ENCODE assay signal across 22 cellular contexts in genomic region chr2:186493564-186494085, GRCh38. TPM values are rescaled to one million over a fixed set of nuclear protein-coding genes. Genes with fewer than 3 reads are reported as not detected.
DNase-seq lines count a peak whose midpoint lies in the region; ATAC-seq, FAIRE-seq and TF ChIP-seq lines count a peak whose summit lies in the region.
"Had no signal": no experiment of that assay in that cellular context is flagged by ENCODE, and none has a peak within 500 bp of the region (broad histone marks: within the 10 kb centered on the region; RNA-seq: fewer than 3 reads in every experiment).

No MANE protein-coding gene starts in this region.

- FAIRE-seq in GM12892 (lab: Jason Lieb, UNC): peak; percentile 42
- FAIRE-seq in K562 (lab: Jason Lieb, UNC): no peak
- FAIRE-seq: bronchial epithelial cell, GM19239, TTC549 had no signal

- BruUV-seq in K562 (replicated peaks; lab: Mats Ljungman, UMichigan): no TSS peak

- H3K27me3 ChIP-seq in CD8-positive, alpha-beta T cell (ENCODE audit: insufficient read depth, low read length): no peaks in the 10 kb centered on the region
- no peaks in the 10 kb centered on the region for H3K27me3 ChIP-seq in K562 (ENCODE audit: control insufficient read depth in 2 of 2, insufficient read depth in 2 of 2, low read length in 2 of 2)
- no peaks in the 10 kb centered on the region for H3K27me3 ChIP-seq in osteoblast (ENCODE audit: insufficient read depth, low read length)
- H3K27me3 ChIP-seq: heart left ventricle, tibial artery had no signal

- H3K4me1 Mint-ChIP-seq in CD8-positive, alpha-beta T cell (ENCODE audit: low read depth): peaks cover 81% of the 10 kb centered on the region

- intact Hi-C loops in CD8-positive, alpha-beta T cell (cut with DNase I, micrococcal nuclease): no loop called here
- intact Hi-C loops in K562 (cut with micrococcal nuclease): no loop called here

- H3K4me2 ChIP-seq in K562 (ENCODE audit: insufficient read depth, low read length) (no peak overlapping the region), osteoblast (ENCODE audit: insufficient read depth, low read length) (no peak overlapping the region)

- CTCF ChIA-PET in CD8-positive, alpha-beta T cell (lab: Charles Lee): interaction anchor here (1.2 to 1.4 kb wide), 2 partner anchors 8 to 10 kb away, joined by 3 to 4 read pairs; no protein-coding TSS in a partner anchor
- CTCF ChIA-PET in K562 (lab: Yijun Ruan, JAX; ENCODE audit: low intra/inter-chr PET ratio): no interaction called here

- POLR2A ChIA-PET in CD8-positive, alpha-beta T cell (lab: Charles Lee): no interaction called here
- POLR2A ChIA-PET in K562 (lab: Yijun Ruan, JAX): no interaction called here

- peak overlapping the region; percentile 67 for H3K27ac Mint-ChIP-seq in CD8-positive, alpha-beta T cell

- peaks cover 3% of the 10 kb centered on the region for H3K9me1 ChIP-seq in K562 (ENCODE audit: control insufficient read depth, insufficient read depth, low read length)

- TF ChIP-seq EP300 in K562 (IDR thresholded peaks at IDR 0.05; ENCODE audit: low read length): no peak

- 77% methylated on average over 2 of the region's 2 CpGs for WGBS in K562 (ENCODE audit: insufficient coverage, low coverage, missing lambda C conversion rate)

- H3K79me2 ChIP-seq in K562 (ENCODE audit: control insufficient read depth, insufficient read depth, low read length) (peaks cover 98% of the 10 kb centered on the region), osteoblast (ENCODE audit: insufficient read depth, low read length) (peaks cover 91% of the 10 kb centered on the region)

- H3K27ac ChIP-seq in CD8-positive, alpha-beta T cell (ENCODE audit: low read depth, low read length): no peak overlapping the region
- H3K27ac ChIP-seq in K562 (ENCODE audit: extremely low read depth, low read depth, low read length): peak overlapping the region; percentile 31; the same call in 2 of the 3 replicates
- H3K27ac ChIP-seq in osteoblast (ENCODE audit: low read depth, low read length): peak overlapping the region; percentile 3
- H3K27ac ChIP-seq: heart left ventricle, tibial artery had no signal

- no peak overlapping the region for H3K4me3 Mint-ChIP-seq in CD8-positive, alpha-beta T cell

- H3K4me1 ChIP-seq in CD8-positive, alpha-beta T cell (ENCODE audit: insufficient read depth, low read length): peaks cover 56% of the 10 kb centered on the region
- H3K4me1 ChIP-seq in K562 (replicated peaks in 1 of 2; ENCODE audit: control insufficient read depth in 2 of 2, insufficient read depth in 2 of 2, low read length in 2 of 2) (peaks cover 0 to 21% of the 10 kb centered on the region in 2 experiments; a peak in 2 of 5 replicates), osteoblast (ENCODE audit: insufficient read depth, low read length) (peaks cover 7% of the 10 kb centered on the region)

- H3K36me3 ChIP-seq in CD8-positive, alpha-beta T cell (ENCODE audit: insufficient read depth, low read length): peaks cover 25% of the 10 kb centered on the region
- H3K36me3 ChIP-seq in K562 (ENCODE audit: control insufficient read depth, insufficient read depth, low read length): peaks cover 97% of the 10 kb centered on the region
- peaks cover 26% of the 10 kb centered on the region for H3K36me3 ChIP-seq in osteoblast (ENCODE audit: insufficient read depth, low read length)

- H4K20me1 ChIP-seq in K562 (replicated peaks; ENCODE audit: control insufficient read depth, insufficient read depth, low read length): peaks cover 41% of the 10 kb centered on the region
- H4K20me1 ChIP-seq in osteoblast (ENCODE audit: insufficient read depth, low read length): peaks cover 49% of the 10 kb centered on the region

- no peaks in the 10 kb centered on the region for H3K9me3 ChIP-seq in CD8-positive, alpha-beta T cell (ENCODE audit: low read length)
- no peaks in the 10 kb centered on the region for H3K9me3 ChIP-seq in K562 (replicated peaks; ENCODE audit: control insufficient read depth, insufficient read depth, low read depth, low read length)
- no peaks in the 10 kb centered on the region for H3K9me3 ChIP-seq in osteoblast (ENCODE audit: low read depth, low read length)
- H3K9me3 ChIP-seq: heart left ventricle, tibial artery had no signal

- ATAC-seq in CD8-positive, alpha-beta T cell: no peak
- ATAC-seq in K562 (peak; percentile 6; the same call in 2 of the 3 replicates), HG02588 (IDR thresholded peaks at IDR 0.05; ENCODE audit: unreplicated experiment) (no peak)
- ATAC-seq: heart left ventricle, left lobe of liver had no signal

- H3K36me3 Mint-ChIP-seq in CD8-positive, alpha-beta T cell: peaks cover 52% of the 10 kb centered on the region
- H3K36me3 Mint-ChIP-seq: IgD-negative memory B cell had no signal

- no peak overlapping the region for H3K9ac ChIP-seq in K562 (ENCODE audit: insufficient read depth in 1 of 2, low read depth in 2 of 2, low read length in 2 of 2)

- no peak overlapping the region for H3K4me3 ChIP-seq in CD8-positive, alpha-beta T cell (ENCODE audit: low read depth, low read length)
- H3K4me3 ChIP-seq in K562: no peak overlapping the region
- no peak overlapping the region for H3K4me3 ChIP-seq in osteoblast (ENCODE audit: insufficient read depth, low read length)
- H3K4me3 ChIP-seq: heart left ventricle, tibial artery had no signal

- no peak for TF ChIP-seq RAD21 in K562 (CRISPR knock-in tag; conservative IDR thresholded peaks at IDR 0.05 in 1 of 2, IDR thresholded peaks at IDR 0.05 in 1 of 2)

- TF ChIP-seq CTCF in CD8-positive, alpha-beta T cell (IDR thresholded peaks at IDR 0.05): no peak
- TF ChIP-seq CTCF in K562 (IDR thresholded peaks at IDR 0.05 in 2 of 3, conservative IDR thresholded peaks at IDR 0.05 in 1 of 3; ENCODE audit: insufficient read depth in 2 of 3, low read depth in 1 of 3, low read length in 3 of 3) (no peak), osteoblast (IDR thresholded peaks at IDR 0.05; ENCODE audit: extremely low read depth, low read depth, low read length) (no peak)

- no peaks in the 10 kb centered on the region for H3K9me3 Mint-ChIP-seq in CD8-positive, alpha-beta T cell
- H3K9me3 Mint-ChIP-seq: IgD-negative memory B cell had no signal

- TF ChIP-seq POLR2A in GM12892 (IDR thresholded peaks at IDR 0.05; ENCODE audit: low read depth, low read length) (no peak), K562 (conservative IDR thresholded peaks at IDR 0.05) (no peak)

- H3K27me3 Mint-ChIP-seq in CD8-positive, alpha-beta T cell (ENCODE audit: low read depth): no peaks in the 10 kb centered on the region
- H3K27me3 Mint-ChIP-seq: IgD-negative memory B cell had no signal

- in situ Hi-C loops in K562 (cut with MboI): no loop called here

- DNase-seq in CD8-positive, alpha-beta T cell: no peak
- DNase-seq in GM12892 (ENCODE audit: insufficient read length) (no peak), K562 (ENCODE audit: extremely low read depth in 1 of 4, low spot score in 3 of 4) (no peak), osteoblast (ENCODE audit: insufficient read length, low spot score, missing footprints) (no peak), iPS-NIHi7 (ENCODE audit: extremely low spot score) (no peak), iPS-NIHi11 (ENCODE audit: low spot score) (no peak)
- DNase-seq: activated CD4-positive, alpha-beta T cell treated with anti-CD3 and anti-CD28 coated beads for 48 hours; activated effector memory CD4-positive, alpha-beta T cell treated with anti-CD3 and anti-CD28 coated beads, Interleukin-2, amount 50 U/mL, for 16 hours; DMS79 treated with DMSO at 0.1 percent for 48 hours; heart left ventricle; NCI-H1417; NCI-H510A; SHP77 treated with DMSO at 0.1 percent for 48 hours; stimulated activated CD4-positive, alpha-beta T cell treated with anti-CD3 and anti-CD28 coated beads, Interleukin-2, amount 100 ng/mL, for 48 hours; stimulated activated naive CD4-positive, alpha-beta T cell treated with Interleukin-2 at 50 U/mL for 16 hours; tibial artery had no signal

- no peak overlapping the region for H2AFZ ChIP-seq in K562 (ENCODE audit: low read depth, low read length)
- no peak overlapping the region for H2AFZ ChIP-seq in osteoblast (ENCODE audit: low read length)

TF ChIP-seq in K562, 482 proteins besides CTCF, POLR2A, EP300 and RAD21:
- TF ChIP-seq, protein P1, sequence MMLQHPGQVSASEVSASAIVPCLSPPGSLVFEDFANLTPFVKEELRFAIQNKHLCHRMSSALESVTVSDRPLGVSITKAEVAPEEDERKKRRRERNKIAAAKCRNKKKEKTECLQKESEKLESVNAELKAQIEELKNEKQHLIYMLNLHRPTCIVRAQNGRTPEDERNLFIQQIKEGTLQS (IDR thresholded peaks at IDR 0.05): peak; percentile 38
- TF ChIP-seq, protein P1 (CRISPR knock-in tag; conservative IDR thresholded peaks at IDR 0.05): no peak
- TF ChIP-seq ATF7 (IDR thresholded peaks at IDR 0.05) (peak; percentile 29; the same call in 1 of the 2 replicates), HES1 (IDR thresholded peaks at IDR 0.05; ENCODE audit: low read depth) (no peak)

RNA-seq across cellular contexts. Expression of gene ZC3H15, which starts 7.6 kb away (rescaled TPM):
- 100 to 1,000 TPM; 146 to 151 TPM for total RNA-seq in CD8-positive, alpha-beta T cell
- polyA plus RNA-seq in GM12892 (2012; ENCODE audit: missing spikeins): 75.6 TPM
- 42.4 and 165 TPM in 2 replicates for total RNA-seq in K562 (2011; cell fraction: chromatin; rRNA removed; ENCODE audit: low replicate concordance)
- total RNA-seq in K562 (2011; cell fraction: nucleolus; rRNA removed): 17.0 and 27.1 TPM in 2 replicates
- total RNA-seq in K562 (2011; cell fraction: nucleoplasm; rRNA removed): 58.4 and 78.7 TPM in 2 replicates
- total RNA-seq in K562 (2014; rRNA removed) (121 and 156 TPM in 2 replicates), K562 (2014; rRNA removed; fragmentation: Illumina TruSeq; extraction: Trizol) (236 and 258 TPM in 2 replicates), K562 (2015; rRNA removed; fragmentation: Illumina TruSeq; extraction: Trizol) (196 and 209 TPM in 2 replicates), K562 (2021) (122 and 132 TPM in 2 replicates), osteoblast (71.7 and 71.9 TPM in 2 replicates)
- polyA plus RNA-seq in K562 (2011; rRNA removed) (145 and 211 TPM in 2 replicates), K562 (2014; fragmentation: Illumina TruSeq; extraction: Trizol) (227 and 286 TPM in 2 replicates), K562 (2014; fragmentation: Nextera tagmentation; extraction: Ambion mirVana) (100 to 1,000 TPM; 182 to 186 TPM), K562 (2014; rRNA removed) (182 and 189 TPM in 2 replicates)
- 32.2 and 67.4 TPM in 2 replicates for polyA plus RNA-seq in K562 (2011; cell fraction: cytosol; rRNA removed)
- polyA plus RNA-seq in K562 (2011; cell fraction: nucleus; rRNA removed): 47.3 and 75.8 TPM in 2 replicates
- polyA plus RNA-seq in K562 (2012): 104 and 142 TPM in 2 replicates
- 224 and 232 TPM in 2 replicates for polyA minus RNA-seq in K562 (2011; rRNA and poly(A)+ RNA removed)
- 70.7 and 73.4 TPM in 2 replicates for polyA minus RNA-seq in K562 (2011; cell fraction: cytosol; rRNA and poly(A)+ RNA removed)
- polyA minus RNA-seq in K562 (2011; cell fraction: nucleus; rRNA and poly(A)+ RNA removed): 34.3 and 68.2 TPM in 2 replicates
